In the genomic region with DNA sequence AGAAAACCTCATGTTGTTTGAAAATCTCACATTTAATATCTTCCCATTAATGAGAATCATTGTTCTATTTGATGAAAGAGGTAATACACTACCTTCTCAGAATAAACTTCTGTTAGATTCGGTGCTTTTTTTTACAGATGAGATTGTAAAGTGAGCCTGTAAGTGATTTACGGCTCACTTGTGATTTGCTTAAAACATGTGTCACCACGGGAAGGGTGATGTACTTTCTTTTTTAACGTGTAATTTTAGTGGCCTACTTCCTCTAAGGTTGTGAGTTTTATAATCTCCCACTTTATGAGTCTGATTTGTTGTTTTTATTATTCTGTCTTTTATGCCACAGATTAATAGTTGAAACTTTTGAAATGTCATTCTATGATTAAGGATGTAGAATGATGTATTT, we compare ENCODE assay signal across 16 cellular contexts. TPM values are rescaled to one million over a fixed set of nuclear protein-coding genes. Genes with fewer than 3 reads are reported as not detected.
DNase-seq lines count a peak whose midpoint lies in the region; ATAC-seq and TF ChIP-seq lines count a peak whose summit lies in the region.
"Had no signal": no experiment of that assay in that cellular context is flagged by ENCODE, and none has a peak within 500 bp of the region (broad histone marks: within the 10 kb centered on the region; RNA-seq: fewer than 3 reads in every experiment).

No MANE protein-coding gene starts in this region.

- TF ChIP-seq CTCF in uterus (IDR thresholded peaks at IDR 0.05) = no peak

- CTCF ChIA-PET in activated CD4-positive, alpha-beta memory T cell treated with anti-CD3 and anti-CD28 coated beads for 36 hours (lab: Charles Lee) = no interaction called here
- CTCF ChIA-PET in activated CD4-positive, alpha-beta memory T cell treated with anti-CD3 and anti-CD28 coated beads, Interleukin-2, amount 10 ng/mL, durations not matched to agents 7 days and 5 days (lab: Charles Lee) = no interaction called here

- no peaks in the 10 kb centered on the region for H3K27me3 Mint-ChIP-seq in activated CD4-positive, alpha-beta memory T cell treated with anti-CD3 and anti-CD28 coated beads for 36 hours
- no peaks in the 10 kb centered on the region for H3K27me3 Mint-ChIP-seq in activated CD4-positive, alpha-beta memory T cell treated with anti-CD3 and anti-CD28 coated beads, Interleukin-2, amount 10 ng/mL, durations not matched to agents 7 days and 5 days
- no peaks in the 10 kb centered on the region for H3K27me3 Mint-ChIP-seq in T-helper 17 cell
- no peaks in the 10 kb centered on the region for H3K27me3 Mint-ChIP-seq in natural killer cell treated with Interleukin-12 subunit alpha and Interleukin-12 subunit beta and Interleukin-15 and Interleukin-18, amount 100 ng/mL, for 72 hours

- H3K27me3 ChIP-seq in uterus = no peaks in the 10 kb centered on the region
- H3K27me3 ChIP-seq: cardiac muscle cell, tibial nerve had no signal

- no peak overlapping the region for H3K4me3 ChIP-seq in uterus
- H3K4me3 ChIP-seq: cardiac muscle cell, GM23338, tibial nerve had no signal

- intact Hi-C loops in activated CD4-positive, alpha-beta memory T cell treated with anti-CD3 and anti-CD28 coated beads for 36 hours (cut with micrococcal nuclease) = loop anchor here (5.0 kb wide), 1 partner anchor 35 kb away; no protein-coding TSS in a partner anchor
- intact Hi-C loops in uterus (cut with DNase I; ENCODE audit: low total_unique reads) = loop anchor here (10.0 kb wide), 1 partner anchor 793 kb away; no protein-coding TSS in a partner anchor

- no peaks in the 10 kb centered on the region for H3K9me3 ChIP-seq in T-helper 17 cell (ENCODE audit: control insufficient read depth, low read length, poor library complexity, severe bottlenecking)
- H3K9me3 ChIP-seq in uterus = no peaks in the 10 kb centered on the region
- H3K9me3 ChIP-seq: tibial nerve had no signal

- H3K4me1 Mint-ChIP-seq in activated CD4-positive, alpha-beta memory T cell treated with anti-CD3 and anti-CD28 coated beads for 36 hours (ENCODE audit: low read depth) = peaks cover 29% of the 10 kb centered on the region
- H3K4me1 Mint-ChIP-seq in activated CD4-positive, alpha-beta memory T cell treated with anti-CD3 and anti-CD28 coated beads, Interleukin-2, amount 10 ng/mL, durations not matched to agents 7 days and 5 days = peaks cover 23% of the 10 kb centered on the region
- peaks cover 18% of the 10 kb centered on the region for H3K4me1 Mint-ChIP-seq in T-helper 17 cell
- peaks cover 24 to 43% of the 10 kb centered on the region in 2 donors for H3K4me1 Mint-ChIP-seq in natural killer cell treated with Interleukin-12 subunit alpha and Interleukin-12 subunit beta and Interleukin-15 and Interleukin-18, amount 100 ng/mL, for 72 hours (ENCODE audit: low read depth in 2 of 2)

- POLR2A ChIA-PET in activated CD4-positive, alpha-beta memory T cell treated with anti-CD3 and anti-CD28 coated beads for 36 hours (lab: Charles Lee) = no interaction called here
- POLR2A ChIA-PET in activated CD4-positive, alpha-beta memory T cell treated with anti-CD3 and anti-CD28 coated beads, Interleukin-2, amount 10 ng/mL, durations not matched to agents 7 days and 5 days (lab: Charles Lee) = no interaction called here

- TF ChIP-seq POLR2A in uterus (IDR thresholded peaks at IDR 0.05) = no peak

- no peak overlapping the region for H3K27ac ChIP-seq in uterus
- H3K27ac ChIP-seq: cardiac muscle cell, tibial nerve had no signal

- H3K36me3 ChIP-seq in uterus = no peaks in the 10 kb centered on the region
- H3K36me3 ChIP-seq: cardiac muscle cell had no signal

- ATAC-seq in GM21723 (IDR thresholded peaks at IDR 0.05; ENCODE audit: unreplicated experiment) = peak; percentile 60
- ATAC-seq in T-helper 17 cell = no peak
- peak in 1 of 2 donors; percentile 50 for ATAC-seq in natural killer cell treated with Interleukin-12 subunit alpha and Interleukin-12 subunit beta and Interleukin-15 and Interleukin-18, amount 100 ng/mL, for 72 hours
- no peak for ATAC-seq in HG03460 (IDR thresholded peaks at IDR 0.05; ENCODE audit: unreplicated experiment)
- ATAC-seq: GM23338 had no signal

- H3K9me3 Mint-ChIP-seq in activated CD4-positive, alpha-beta memory T cell treated with anti-CD3 and anti-CD28 coated beads for 36 hours = no peaks in the 10 kb centered on the region
- no peaks in the 10 kb centered on the region for H3K9me3 Mint-ChIP-seq in activated CD4-positive, alpha-beta memory T cell treated with anti-CD3 and anti-CD28 coated beads, Interleukin-2, amount 10 ng/mL, durations not matched to agents 7 days and 5 days
- H3K9me3 Mint-ChIP-seq in natural killer cell treated with Interleukin-12 subunit alpha and Interleukin-12 subunit beta and Interleukin-15 and Interleukin-18, amount 100 ng/mL, for 72 hours = no peaks in the 10 kb centered on the region
- H3K9me3 Mint-ChIP-seq: activated T-helper 2 cell treated with anti-CD3 and anti-CD28 coated beads, Interferon-gamma antibody, Interleukin-2, Interleukin-4, amounts not matched to agents 10 μg/mL and 5 μg/mL and 100 μg/mL, durations not matched to agents 14 hours and 24 hours and 36 hours; endodermal cell; GM23338 had no signal

- peaks cover 40% of the 10 kb centered on the region for H3K36me3 Mint-ChIP-seq in activated CD4-positive, alpha-beta memory T cell treated with anti-CD3 and anti-CD28 coated beads for 36 hours
- peaks cover 67% of the 10 kb centered on the region for H3K36me3 Mint-ChIP-seq in activated CD4-positive, alpha-beta memory T cell treated with anti-CD3 and anti-CD28 coated beads, Interleukin-2, amount 10 ng/mL, durations not matched to agents 7 days and 5 days (ENCODE audit: low read depth)
- H3K36me3 Mint-ChIP-seq in T-helper 17 cell (ENCODE audit: low read depth) = peaks cover 14% of the 10 kb centered on the region
- H3K36me3 Mint-ChIP-seq in natural killer cell treated with Interleukin-12 subunit alpha and Interleukin-12 subunit beta and Interleukin-15 and Interleukin-18, amount 100 ng/mL, for 72 hours = peaks cover 25% of the 10 kb centered on the region

- H3K27ac Mint-ChIP-seq in activated CD4-positive, alpha-beta memory T cell treated with anti-CD3 and anti-CD28 coated beads for 36 hours = peak overlapping the region; percentile 71
- no peak overlapping the region for H3K27ac Mint-ChIP-seq in activated CD4-positive, alpha-beta memory T cell treated with anti-CD3 and anti-CD28 coated beads, Interleukin-2, amount 10 ng/mL, durations not matched to agents 7 days and 5 days
- H3K27ac Mint-ChIP-seq in T-helper 17 cell = peak overlapping the region; percentile 71
- peak overlapping the region; percentile 53 to 91 for H3K27ac Mint-ChIP-seq in natural killer cell treated with Interleukin-12 subunit alpha and Interleukin-12 subunit beta and Interleukin-15 and Interleukin-18, amount 100 ng/mL, for 72 hours
- H3K27ac Mint-ChIP-seq: activated T-helper 2 cell treated with anti-CD3 and anti-CD28 coated beads, Interferon-gamma antibody, Interleukin-2, Interleukin-4, amounts not matched to agents 10 μg/mL and 5 μg/mL and 100 μg/mL, durations not matched to agents 14 hours and 24 hours and 36 hours; endodermal cell; GM23338 had no signal

- no peak for DNase-seq in activated CD4-positive, alpha-beta memory T cell treated with anti-CD3 and anti-CD28 coated beads for 36 hours
- no peak for DNase-seq in activated CD4-positive, alpha-beta memory T cell treated with anti-CD3 and anti-CD28 coated beads, Interleukin-2, amount 10 ng/mL, durations not matched to agents 7 days and 5 days
- DNase-seq in T-helper 17 cell (no peak), NCI-H748 (lab: John Stamatoyannopoulos, UW; ENCODE audit: unreplicated experiment) (no peak), uterus (no peak)
- no peak for DNase-seq in natural killer cell treated with Interleukin-12 subunit alpha and Interleukin-12 subunit beta and Interleukin-15 and Interleukin-18, amount 100 ng/mL, for 72 hours (ENCODE audit: low spot score)
- DNase-seq: DMS 273 treated with DMSO at 0.1 percent for 48 hours, endodermal cell, NCI-H2171, OCI-M1 had no signal

- H3K4me1 ChIP-seq in uterus = no peaks in the 10 kb centered on the region
- H3K4me1 ChIP-seq: tibial nerve had no signal

- no peak overlapping the region for H3K4me3 Mint-ChIP-seq in activated CD4-positive, alpha-beta memory T cell treated with anti-CD3 and anti-CD28 coated beads for 36 hours
- no peak overlapping the region for H3K4me3 Mint-ChIP-seq in activated CD4-positive, alpha-beta memory T cell treated with anti-CD3 and anti-CD28 coated beads, Interleukin-2, amount 10 ng/mL, durations not matched to agents 7 days and 5 days
- H3K4me3 Mint-ChIP-seq in T-helper 17 cell = peak overlapping the region; percentile 28
- H3K4me3 Mint-ChIP-seq in natural killer cell treated with Interleukin-12 subunit alpha and Interleukin-12 subunit beta and Interleukin-15 and Interleukin-18, amount 100 ng/mL, for 72 hours = peak overlapping the region; percentile 66
- H3K4me3 Mint-ChIP-seq: endodermal cell, GM23338 had no signal

RNA-seq across cellular contexts. Expression of gene ANXA1, which starts 15.9 kb away (rescaled TPM):
- 10 to 100 TPM; 67.7 to 67.9 TPM for total RNA-seq in activated CD4-positive, alpha-beta memory T cell treated with anti-CD3 and anti-CD28 coated beads for 36 hours
- 100 to 1,000 TPM; 204 TPM for total RNA-seq in activated CD4-positive, alpha-beta memory T cell treated with anti-CD3 and anti-CD28 coated beads, Interleukin-2, amount 10 ng/mL, durations not matched to agents 7 days and 5 days
- total RNA-seq in T-helper 17 cell (100 to 1,000 TPM; 553 to 928 TPM), uterus (100 to 1,000 TPM; 101 to 281 (median 187) TPM)
- 10 to 100 TPM; 26.4 to 37.0 TPM for total RNA-seq in natural killer cell treated with Interleukin-12 subunit alpha and Interleukin-12 subunit beta and Interleukin-15 and Interleukin-18, amount 100 ng/mL, for 72 hours

Comparison
In these comparisons a context has a peak if more than half of its experiments do, and no peak if none do; other contexts are left out.
1. H3K4me3 Mint-ChIP-seq: peak in T-helper 17 cell (single experiment) and natural killer cell treated with Interleukin-12 subunit alpha and Interleukin-12 subunit beta and Interleukin-15 and Interleukin-18, amount 100 ng/mL, for 72 hours (single experiment); none in activated CD4-positive, alpha-beta memory T cell treated with anti-CD3 and anti-CD28 coated beads for 36 hours (single experiment) and activated CD4-positive, alpha-beta memory T cell treated with anti-CD3 and anti-CD28 coated beads, Interleukin-2, amount 10 ng/mL, durations not matched to agents 7 days and 5 days (single experiment).